Comparison of ENCODE assay signal across 2 cellular contexts in genomic region chr17:27284811-27285415, GRCh38.
A peak's percentile ranks its signal among the peaks of the same experiment; 100 is the strongest.
TF ChIP-seq lines count a peak whose summit lies in the region.

No MANE protein-coding gene starts in this region.

TF ChIP-seq in K562, 482 proteins besides CTCF, POLR2A, EP300 and RAD21:
- TF ChIP-seq ESRRA (IDR thresholded peaks at IDR 0.05; ENCODE audit: borderline replicate concordance, low read depth) (0 out of 2 replicates have a peak, but pooled peaks have one; percentile 21), MAFK (IDR thresholded peaks at IDR 0.05; ENCODE audit: low read length) (no peak)

TF ChIP-seq in GM12891, 5 proteins besides CTCF, POLR2A, EP300 and RAD21:
- no peak for TF ChIP-seq TAF1 (IDR thresholded peaks at IDR 0.05; ENCODE audit: low read depth, low read length)
- TF ChIP-seq POU2F2 (IDR thresholded peaks at IDR 0.05; ENCODE audit: low read depth, low read length): no peak
- no peak for TF ChIP-seq POLR2AphosphoS5 (IDR thresholded peaks at IDR 0.05; ENCODE audit: low read depth, low read length)
- no peak for TF ChIP-seq PAX5 (IDR thresholded peaks at IDR 0.05; ENCODE audit: insufficient read depth, low read length, severe bottlenecking)
- TF ChIP-seq SPI1 (IDR thresholded peaks at IDR 0.05; ENCODE audit: low read depth, low read length): no peak
